In genomic region chr5:55108651-55109050, GRCh38 we compare ENCODE assay signal across 1 cellular context.
TF ChIP-seq lines count a peak whose summit lies in the region.

No MANE protein-coding gene starts in this region.

TF ChIP-seq in GM23338, 12 proteins besides CTCF, POLR2A, EP300 and RAD21 (continued from another document):
- TF ChIP-seq ZNF462 (CRISPR knock-in tag; IDR thresholded peaks at IDR 0.05) (no peak), POLR2AphosphoS5 (IDR thresholded peaks at IDR 0.05; ENCODE audit: low read depth) (no peak), ZNF114 (CRISPR knock-in tag; IDR thresholded peaks at IDR 0.05) (no peak), ETS1 (IDR thresholded peaks at IDR 0.05) (no peak), CREB1 (CRISPR knock-in tag; IDR thresholded peaks at IDR 0.05; ENCODE audit: low read depth) (no peak), NANOG (IDR thresholded peaks at IDR 0.05; ENCODE audit: borderline replicate concordance) (no peak)
